Comparison of ENCODE assay signal across 8 cellular contexts in the genomic region with DNA sequence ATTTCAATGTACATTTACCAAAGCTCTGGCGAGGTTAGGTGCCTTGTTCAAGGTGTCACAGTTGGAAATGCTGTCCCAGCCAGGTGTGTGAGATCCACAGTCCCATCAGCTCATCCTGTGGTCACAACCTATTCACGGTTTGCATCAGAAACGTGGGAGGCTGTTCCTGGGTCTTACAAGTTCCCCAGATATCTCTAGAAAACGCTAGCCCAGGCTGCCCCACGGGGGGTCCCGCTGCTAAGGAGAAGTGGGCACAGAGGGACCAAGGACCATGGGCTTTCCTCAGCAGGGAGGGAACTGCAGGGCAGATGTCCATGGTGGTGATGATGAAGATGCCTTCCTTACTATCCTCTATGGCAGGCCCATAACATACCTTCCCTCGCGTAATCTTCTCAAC. TPM values are rescaled to one million over a fixed set of nuclear protein-coding genes. Genes with fewer than 3 reads are reported as not detected.
DNase-seq lines count a peak whose midpoint lies in the region; ATAC-seq and TF ChIP-seq lines count a peak whose summit lies in the region.

No MANE protein-coding gene starts in this region.

- TF ChIP-seq CTCF in AG09309 (IDR thresholded peaks at IDR 0.05; ENCODE audit: control insufficient read depth, insufficient read depth, low read depth, low read length, missing control alignments) (no peak), ovary (IDR thresholded peaks at IDR 0.05) (no peak)

- no peak for DNase-seq in AG09309 (ENCODE audit: low read depth)
- no peak for DNase-seq in SJSA1 (ENCODE audit: low read depth in 1 of 2, low spot score in 2 of 2)
- peak; percentile 74 to 89 for DNase-seq in erythroblast (lab: John Stamatoyannopoulos, UW)
- DNase-seq in ovary = peak in 1 of 5 donors; percentile 29
- no peak for DNase-seq in AG08396 (ENCODE audit: low spot score)
- no peak for DNase-seq in NCI-H1048 (lab: John Stamatoyannopoulos, UW)
- DNase-seq in NCI-H187 (lab: John Stamatoyannopoulos, UW) = no peak

- no peak for TF ChIP-seq EP300 in ovary (IDR thresholded peaks at IDR 0.05)

- H3K4me1 ChIP-seq in SJSA1 (replicated peaks) (peaks cover 16% of the 10 kb centered on the region), ovary (ENCODE audit: insufficient read depth) (peaks cover 2% of the 10 kb centered on the region)

- H3K4me3 ChIP-seq in AG09309 (ENCODE audit: control insufficient read depth, low read depth, low read length) = peak overlapping the region; percentile 74
- peak overlapping the region; percentile 81 for H3K4me3 ChIP-seq in SJSA1
- peak overlapping the region; percentile 59 for H3K4me3 ChIP-seq in ovary

- TF ChIP-seq POLR2A in erythroblast (IDR thresholded peaks at IDR 0.05; ENCODE audit: low read length) (no peak), ovary (IDR thresholded peaks at IDR 0.05) (no peak)

- intact Hi-C loops in ovary (cut with DNase I) = no loop called here

- H3K9me3 ChIP-seq in SJSA1 (replicated peaks) (no peaks in the 10 kb centered on the region), ovary (no peaks in the 10 kb centered on the region)

- peak; percentile 15 for ATAC-seq in GM19395 (IDR thresholded peaks at IDR 0.05; ENCODE audit: unreplicated experiment)

- H3K27me3 ChIP-seq in SJSA1 (replicated peaks) (no peaks in the 10 kb centered on the region), ovary (no peaks in the 10 kb centered on the region)

- H3K27ac ChIP-seq in SJSA1 (no peak overlapping the region), ovary (peak overlapping the region; percentile 81 to 90)

- WGBS in ovary, 3 donors = 8 to 15% (median 9%) methylated on average over 8 of the region's 8 CpGs

- peaks cover 14% of the 10 kb centered on the region for H3K36me3 ChIP-seq in SJSA1
- no peaks in the 10 kb centered on the region for H3K36me3 ChIP-seq in ovary

RNA-seq across cellular contexts. Expression of a gene that starts 0.7 kb away (rescaled TPM):
- total RNA-seq in SJSA1 (2014; rRNA removed; shearing (Covaris generic)) = 13.3 and 42.8 TPM in 2 replicates
- total RNA-seq in ovary = 10 to 100 TPM; 18.2 to 24.2 (median 19.4) TPM
- 10 to 100 TPM; 10.0 to 35.8 TPM for polyA plus RNA-seq in ovary

RNA-seq across cellular contexts. Expression of a gene that starts 35.8 kb away (rescaled TPM):
- 150 and 202 TPM in 2 replicates for total RNA-seq in SJSA1 (2014; rRNA removed; shearing (Covaris generic))
- total RNA-seq in ovary = 100 to 1,000 TPM in 1 of 7 donors, 10 to 100 TPM in 6; 54.1 to 143 (median 67.1) TPM
- 100 to 1,000 TPM in 1 of 2 donors, 10 to 100 TPM in 1; 45.8 to 113 TPM for polyA plus RNA-seq in ovary

Comparison
In these comparisons a context has a peak if more than half of its experiments do, and no peak if none do; other contexts are left out.
1. DNase-seq: peak in erythroblast (2 of 2); none in AG09309 (single experiment), SJSA1 (0 of 2), AG08396 (single experiment), NCI-H1048 (single experiment) and NCI-H187 (0 of 2).
2. Peak in every context shown above with its lines, with median percentiles within 50 percentile points of each other: H3K4me3 ChIP-seq.